In genomic region chr22:36548606-36549005, GRCh38 we compare ENCODE assay signal across 2 cellular contexts.
TF ChIP-seq lines count a peak whose summit lies in the region.

No MANE protein-coding gene starts in this region.

TF ChIP-seq in IMR-90, 13 proteins besides CTCF, POLR2A, EP300 and RAD21:
- no peak for TF ChIP-seq RFX5 (IDR thresholded peaks at IDR 0.05; ENCODE audit: low read depth, low read length)
- no peak for TF ChIP-seq NFE2L2 (IDR thresholded peaks at IDR 0.05; ENCODE audit: low read depth, low read length)
- TF ChIP-seq RCOR1 (IDR thresholded peaks at IDR 0.05; ENCODE audit: insufficient replicate concordance, low read length), result no peak
- no peak for TF ChIP-seq CEBPB (IDR thresholded peaks at IDR 0.05; ENCODE audit: low read depth, low read length)

TF ChIP-seq in GM12891, 5 proteins besides CTCF, POLR2A, EP300 and RAD21:
- TF ChIP-seq POLR2AphosphoS5 (IDR thresholded peaks at IDR 0.05; ENCODE audit: low read depth, low read length) (no peak), SPI1 (IDR thresholded peaks at IDR 0.05; ENCODE audit: low read depth, low read length) (no peak), TAF1 (IDR thresholded peaks at IDR 0.05; ENCODE audit: low read depth, low read length) (no peak), POU2F2 (IDR thresholded peaks at IDR 0.05; ENCODE audit: low read depth, low read length) (no peak), PAX5 (IDR thresholded peaks at IDR 0.05; ENCODE audit: insufficient read depth, low read length, severe bottlenecking) (no peak)
